In the genomic region with DNA sequence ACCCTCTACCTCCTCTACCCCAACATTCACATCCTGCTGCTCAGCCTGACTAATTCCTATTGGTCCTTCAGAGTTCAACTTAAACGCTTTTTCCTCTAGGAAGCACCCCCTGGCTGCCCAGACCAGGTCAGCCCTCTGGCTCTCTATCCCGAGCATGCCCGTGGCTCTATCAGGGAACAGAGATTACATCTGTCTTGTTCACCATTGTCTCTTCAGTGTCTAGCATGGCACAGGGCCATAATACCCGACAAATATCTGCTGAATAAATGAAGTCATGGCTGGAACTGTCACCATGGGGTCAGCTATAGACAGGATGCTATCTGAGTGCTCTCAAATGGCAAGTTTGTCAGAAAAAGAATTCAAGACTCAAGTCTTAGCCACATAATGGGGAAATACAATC, we compare ENCODE assay signal across 18 cellular contexts.
"Had no signal": no experiment of that assay in that cellular context is flagged by ENCODE, and none has a peak within 500 bp of the region (broad histone marks: within the 10 kb centered on the region; RNA-seq: fewer than 3 reads in every experiment).

No MANE protein-coding gene starts in this region.

- ATAC-seq: esophagus mucosa, left colon, left ventricle myocardium superior, psoas muscle, upper lobe of right lung had no signal

- DNase-seq: cortex of kidney; effector memory CD4-positive, alpha-beta T cell; kidney; left colon; left ventricle myocardium superior; mesenchymal stem cell; naive B cell; psoas muscle; small intestine; stimulated activated CD4-positive, alpha-beta T cell treated with anti-CD3 and anti-CD28 coated beads, Interleukin-12 subunit alpha, Interleukin-12 subunit beta, amount 100 ng/mL, for 4 hours; stimulated activated naive CD4-positive, alpha-beta T cell; stomach; upper lobe of right lung had no signal

- H3K27ac ChIP-seq: parathyroid adenoma, psoas muscle, stomach, suprapubic skin, tibial nerve, upper lobe of right lung, vagina had no signal
